8 cellular contexts compared by ENCODE assay signal in the genomic region with DNA sequence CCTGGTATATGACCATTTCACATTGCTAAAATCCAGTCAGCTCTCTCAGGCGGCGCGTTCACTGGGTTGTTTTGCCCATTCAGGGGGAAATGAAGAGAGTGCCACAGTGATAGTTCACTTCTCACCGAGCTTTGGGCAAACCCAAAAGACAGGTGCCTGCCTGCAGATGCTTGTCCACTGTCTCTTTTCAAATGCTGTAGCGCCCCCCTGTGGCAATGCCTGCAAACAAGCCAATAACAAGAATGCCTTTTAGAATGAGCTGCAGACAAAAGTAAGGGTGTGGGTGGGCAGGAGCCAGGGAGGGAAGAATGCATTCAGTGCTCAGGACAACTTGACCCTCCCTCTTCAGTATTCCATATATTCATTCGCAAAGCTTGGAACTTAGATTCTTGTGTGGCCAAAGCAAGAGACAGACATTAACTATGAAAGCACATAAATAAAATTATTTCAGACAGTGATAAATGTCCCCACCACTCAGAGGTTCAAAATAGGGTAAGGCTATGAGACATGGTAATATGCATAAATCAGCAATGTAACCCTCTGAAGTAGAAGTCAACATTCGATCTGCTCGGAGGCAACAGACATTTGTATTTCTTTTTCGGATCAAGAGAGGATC.
DNase-seq lines count a peak whose midpoint lies in the region; ATAC-seq and TF ChIP-seq lines count a peak whose summit lies in the region.

No MANE protein-coding gene starts in this region.

- H3K4me3 ChIP-seq in KMS-11 (IDR thresholded peaks at IDR 0.05; ENCODE audit: insufficient read depth, low read depth, low read length) (no peak overlapping the region), RWPE2 (ENCODE audit: severe bottlenecking) (no peak overlapping the region), adipocyte (ENCODE audit: low read length) (no peak overlapping the region)

- no peaks in the 10 kb centered on the region; the same call in 1 of the 2 replicates for H3K79me2 ChIP-seq in KMS-11 (ENCODE audit: insufficient read depth, low read depth)

- no peaks in the 10 kb centered on the region for H4K20me1 ChIP-seq in KMS-11 (ENCODE audit: insufficient read depth)

- H3K36me3 ChIP-seq in KMS-11 (ENCODE audit: insufficient read depth) (no peaks in the 10 kb centered on the region), RWPE2 (ENCODE audit: low read depth) (no peaks in the 10 kb centered on the region), adipocyte (ENCODE audit: control insufficient read depth, insufficient read depth, low read length, severe bottlenecking) (no peaks in the 10 kb centered on the region)

- H3K9ac ChIP-seq in KMS-11: no peak overlapping the region
- H3K9ac ChIP-seq in adipocyte (ENCODE audit: low read length): no peak overlapping the region

- H3K4me1 ChIP-seq in KMS-11 (ENCODE audit: low read depth, poor library complexity, severe bottlenecking) (peaks cover 42% of the 10 kb centered on the region), RWPE2 (ENCODE audit: insufficient read depth, poor library complexity, severe bottlenecking) (peaks cover 5% of the 10 kb centered on the region), adipocyte (ENCODE audit: control insufficient read depth, insufficient read depth, low read length) (peaks cover 10% of the 10 kb centered on the region)

- H3K9me3 ChIP-seq in RWPE2 (ENCODE audit: severe bottlenecking): no peaks in the 10 kb centered on the region
- H3K9me3 ChIP-seq in adipocyte (ENCODE audit: control insufficient read depth, low read length): no peaks in the 10 kb centered on the region

- DNase-seq in DMS153 (lab: John Stamatoyannopoulos, UW) (peak; percentile 74), RWPE2 (ENCODE audit: low spot score) (no peak), adipocyte (ENCODE audit: low read depth) (peak; percentile 86), iPS DF 4.7 (ENCODE audit: extremely low read depth, low spot score) (peak; percentile 62), middle frontal gyrus (ENCODE audit: extremely low spot score, low spot score) (no peak)
- DNase-seq in stimulated activated CD4-positive, alpha-beta T cell treated with anti-CD3 and anti-CD28 coated beads, Interleukin-12 subunit alpha, Interleukin-12 subunit beta, amount 100 ng/mL, for 4 hours: peak; percentile 43

- H3K27me3 ChIP-seq in KMS-11 (ENCODE audit: insufficient read depth, low read depth) (no peaks in the 10 kb centered on the region), RWPE2 (ENCODE audit: insufficient read depth, poor library complexity, severe bottlenecking) (no peaks in the 10 kb centered on the region), adipocyte (replicated peaks; ENCODE audit: control insufficient read depth, insufficient read depth, low read length) (no peaks in the 10 kb centered on the region)

- no peak overlapping the region for H2AFZ ChIP-seq in KMS-11 (ENCODE audit: low read depth)

- no peak overlapping the region for H3K27ac ChIP-seq in KMS-11
- H3K27ac ChIP-seq in RWPE2 (ENCODE audit: poor library complexity, severe bottlenecking): no peak overlapping the region

- ATAC-seq in RWPE2 (ENCODE audit: low read depth): no peak
- ATAC-seq in HG03175 (IDR thresholded peaks at IDR 0.05; ENCODE audit: unreplicated experiment): no peak

- TF ChIP-seq CTCF in KMS-11 (conservative IDR thresholded peaks at IDR 0.05; ENCODE audit: low read depth, low read length) (peak; percentile 98), RWPE2 (IDR thresholded peaks at IDR 0.05; ENCODE audit: poor library complexity, severe bottlenecking) (peak; percentile 66)

- no peak overlapping the region for H3K4me2 ChIP-seq in KMS-11

Comparison
In these comparisons a context has a peak if more than half of its experiments do, and no peak if none do; other contexts are left out.
1. DNase-seq: peak in DMS153 (single experiment), adipocyte (single experiment), iPS DF 4.7 (single experiment) and stimulated activated CD4-positive, alpha-beta T cell treated with anti-CD3 and anti-CD28 coated beads, Interleukin-12 subunit alpha, Interleukin-12 subunit beta, amount 100 ng/mL, for 4 hours (single experiment); none in RWPE2 (single experiment) and middle frontal gyrus (single experiment).